ENCODE assay signal across 7 cellular contexts in the genomic region with DNA sequence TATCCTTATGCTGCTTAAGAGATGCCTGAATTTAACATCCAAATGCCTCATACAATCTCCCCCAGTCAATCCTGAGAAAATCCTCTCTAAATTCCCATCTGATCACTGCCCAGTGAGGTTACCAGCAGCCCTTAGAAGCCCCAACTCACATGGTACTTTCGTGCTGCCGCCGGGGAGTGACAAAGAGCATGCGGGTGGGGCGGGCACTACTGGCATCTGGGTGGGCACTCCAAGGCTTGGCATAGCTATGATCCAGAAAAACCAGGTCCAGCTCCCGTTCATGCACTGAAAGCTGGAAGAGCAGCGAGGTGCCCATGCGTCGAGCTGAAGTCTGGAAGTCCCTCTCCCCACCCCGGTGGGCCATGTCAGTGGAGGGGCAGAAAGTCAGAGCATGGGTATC. TPM values are rescaled to one million over a fixed set of nuclear protein-coding genes. Genes with fewer than 3 reads are reported as not detected.
DNase-seq lines count a peak whose midpoint lies in the region; TF ChIP-seq lines count a peak whose summit lies in the region.

No MANE protein-coding gene starts in this region.

- H3K9me3 ChIP-seq in HUES48 (ENCODE audit: control insufficient read depth, insufficient read depth, low read length) (no peaks in the 10 kb centered on the region), iPS-18a (ENCODE audit: control insufficient read depth, low read depth, low read length) (no peaks in the 10 kb centered on the region), spleen (no peaks in the 10 kb centered on the region)

- H3K4me1 Mint-ChIP-seq in activated CD4-positive, alpha-beta memory T cell treated with anti-CD3 and anti-CD28 coated beads for 36 hours (ENCODE audit: low read depth) = peaks cover 31% of the 10 kb centered on the region

- DNase-seq in activated CD4-positive, alpha-beta memory T cell treated with anti-CD3 and anti-CD28 coated beads for 36 hours = no peak
- DNase-seq in spleen (peak; percentile 75), AML-193 (lab: John Stamatoyannopoulos, UW) (no peak), occipital lobe (lab: John Stamatoyannopoulos, UW) (no peak), GOT3 (lab: John Stamatoyannopoulos, UW) (no peak)

- H3K36me3 Mint-ChIP-seq in activated CD4-positive, alpha-beta memory T cell treated with anti-CD3 and anti-CD28 coated beads for 36 hours = peaks cover 16% of the 10 kb centered on the region

- H3K27ac Mint-ChIP-seq in activated CD4-positive, alpha-beta memory T cell treated with anti-CD3 and anti-CD28 coated beads for 36 hours = peak overlapping the region; percentile 24

- H3K9ac ChIP-seq in HUES48 (ENCODE audit: low read depth, low read length) (no peak overlapping the region), iPS-18a (ENCODE audit: low read length) (peak overlapping the region; percentile 68)

- intact Hi-C loops in activated CD4-positive, alpha-beta memory T cell treated with anti-CD3 and anti-CD28 coated beads for 36 hours (cut with micrococcal nuclease) = loop anchor here (1.0 to 10.0 kb wide), 5 partner anchors 44 to 489 kb away; a partner anchor contains a TSS
- intact Hi-C loops in spleen (cut with DNase I; ENCODE audit: low total_unique reads) = no loop called here

- TF ChIP-seq POLR2A in spleen (IDR thresholded peaks at IDR 0.05) = no peak

- no peaks in the 10 kb centered on the region for H3K27me3 Mint-ChIP-seq in activated CD4-positive, alpha-beta memory T cell treated with anti-CD3 and anti-CD28 coated beads for 36 hours

- peak overlapping the region; percentile 97 for H3K4me3 Mint-ChIP-seq in activated CD4-positive, alpha-beta memory T cell treated with anti-CD3 and anti-CD28 coated beads for 36 hours

- H3K4me3 ChIP-seq in HUES48 (ENCODE audit: low read depth, low read length) (peak overlapping the region; percentile 86), iPS-18a (ENCODE audit: low read length) (peak overlapping the region; percentile 82), spleen (peak overlapping the region; percentile 39 to 92 (median 70))

- no peak for TF ChIP-seq CTCF in spleen (IDR thresholded peaks at IDR 0.05 in 8 of 11, conservative IDR thresholded peaks at IDR 0.05 in 3 of 11)

- H3K36me3 ChIP-seq in HUES48 (ENCODE audit: control insufficient read depth, insufficient read depth, low read length) (peaks cover 31% of the 10 kb centered on the region), iPS-18a (ENCODE audit: control insufficient read depth, low read depth, low read length) (peaks cover 16% of the 10 kb centered on the region), spleen (peaks cover 0 to 48% (median 20%) of the 10 kb centered on the region in 6 donors)

- H3K9me3 Mint-ChIP-seq in activated CD4-positive, alpha-beta memory T cell treated with anti-CD3 and anti-CD28 coated beads for 36 hours = no peaks in the 10 kb centered on the region

- WGBS in spleen, 5 donors = 52 to 81% (median 67%) methylated on average over 10 of the region's 10 CpGs

- CTCF ChIA-PET in activated CD4-positive, alpha-beta memory T cell treated with anti-CD3 and anti-CD28 coated beads for 36 hours (lab: Charles Lee) = interaction anchor here (1.9 to 2.3 kb wide), 2 partner anchors 124 to 127 kb away, joined by 10 read pairs; a partner anchor contains a TSS

- POLR2A ChIA-PET in activated CD4-positive, alpha-beta memory T cell treated with anti-CD3 and anti-CD28 coated beads for 36 hours (lab: Charles Lee) = interaction anchor here (0.6 to 1.5 kb wide), 4 partner anchors 9 to 221 kb away, joined by 3 to 11 read pairs (median 4); a partner anchor contains a TSS

- no peaks in the 10 kb centered on the region for H3K27me3 ChIP-seq in HUES48 (ENCODE audit: control insufficient read depth, insufficient read depth, low read length)
- H3K27me3 ChIP-seq in iPS-18a (ENCODE audit: control insufficient read depth, insufficient read depth, low read length) = no peaks in the 10 kb centered on the region
- no peaks in the 10 kb centered on the region for H3K27me3 ChIP-seq in spleen (replicated peaks in 1 of 7)

- peaks cover 5% of the 10 kb centered on the region; the same call in 1 of the 2 replicates for H3K4me1 ChIP-seq in HUES48 (ENCODE audit: control insufficient read depth, insufficient read depth, low read length)
- no peaks in the 10 kb centered on the region for H3K4me1 ChIP-seq in iPS-18a (ENCODE audit: control insufficient read depth, low read depth, low read length)
- H3K4me1 ChIP-seq in spleen = peaks cover 22 to 67% (median 50%) of the 10 kb centered on the region in 6 donors

- H3K27ac ChIP-seq in HUES48 (ENCODE audit: low read depth, low read length) (no peak overlapping the region), iPS-18a (ENCODE audit: low read length) (no peak overlapping the region), spleen (peak overlapping the region in 7 of 8 donors; percentile 88 to 99 (median 97))

RNA-seq across cellular contexts. Expression of a gene that starts 1.3 kb away (rescaled TPM):
- 10 to 100 TPM; 33.7 to 39.4 TPM for total RNA-seq in activated CD4-positive, alpha-beta memory T cell treated with anti-CD3 and anti-CD28 coated beads for 36 hours
- total RNA-seq in spleen = 10 to 100 TPM; 45.2 to 59.6 (median 51.1) TPM
- 10 to 100 TPM; 10.3 to 16.9 (median 15.3) TPM for polyA plus RNA-seq in spleen
- total RNA-seq in occipital lobe = 32.1 TPM

RNA-seq across cellular contexts. Expression of a gene that starts 5.8 kb away (rescaled TPM):
- total RNA-seq in activated CD4-positive, alpha-beta memory T cell treated with anti-CD3 and anti-CD28 coated beads for 36 hours = not detected
- total RNA-seq in spleen = under 1 TPM in 5 of 7 donors, not detected in 2; 0.09 to 0.23 (median 0.13) TPM
- under 1 TPM in 2 of 3 donors, not detected in 1; 0.02 to 0.06 TPM for polyA plus RNA-seq in spleen
- total RNA-seq in occipital lobe = 0.47 TPM

Comparison
In these comparisons a context has a peak if more than half of its experiments do, and no peak if none do; other contexts are left out.
1. H3K27ac ChIP-seq: peak in spleen (7 of 8); none in HUES48 (single experiment) and iPS-18a (single experiment).
2. Peak in every context shown above with its lines, with median percentiles within 50 percentile points of each other: H3K4me3 ChIP-seq.